In genomic region chr5:80098951-80099350, GRCh38 we compare ENCODE assay signal across 18 cellular contexts.
"Had no signal": no experiment of that assay in that cellular context is flagged by ENCODE, and none has a peak within 500 bp of the region (broad histone marks: within the 10 kb centered on the region; RNA-seq: fewer than 3 reads in every experiment).

No MANE protein-coding gene starts in this region.

- ATAC-seq: activated CD4-positive, alpha-beta T cell treated with anti-CD3 and anti-CD28 coated beads for 36 hours; esophagus mucosa; left ventricle myocardium superior; natural killer cell treated with Interleukin-12 subunit alpha and Interleukin-12 subunit beta and Interleukin-15 and Interleukin-18, amount 100 ng/mL, for 72 hours; right cardiac atrium; stimulated activated naive CD8-positive, alpha-beta T cell treated with anti-CD3 and anti-CD28 coated beads, Interleukin-15, Interleukin-2, amounts not matched to agents 100 U/mL and 50 U/mL, for 24 hours had no signal

- DNase-seq: activated CD4-positive, alpha-beta memory T cell treated with anti-CD3 and anti-CD28 coated beads, Interleukin-2, amount 10 ng/mL, durations not matched to agents 7 days and 5 days; activated CD4-positive, alpha-beta T cell treated with anti-CD3 and anti-CD28 coated beads for 36 hours; activated naive CD4-positive, alpha-beta T cell treated with anti-CD3 and anti-CD28 coated beads, Interleukin-2, amount 50 U/mL, for 16 hours; activated T-cell treated with anti-CD3 and anti-CD28 coated beads, Interleukin-2, amount 50 U/mL, for 24 hours; hypothalamus; kidney; left ventricle myocardium superior; right cardiac atrium; stimulated activated CD4-positive, alpha-beta T cell treated with anti-CD3 and anti-CD28 coated beads, Interleukin-4, amount 100 ng/mL, for 4 hours; stimulated activated CD8-positive, alpha-beta memory T cell treated with anti-CD3 and anti-CD28 coated beads, Interleukin-4, amount 100 ng/mL, for 48 hours; stimulated activated naive CD8-positive, alpha-beta T cell treated with anti-CD3 and anti-CD28 coated beads, Interleukin-15, Interleukin-2, amounts not matched to agents 100 U/mL and 50 U/mL, for 24 hours; transverse colon had no signal

- H3K36me3 Mint-ChIP-seq: memory B cell; natural killer cell treated with Interleukin-12 subunit alpha and Interleukin-12 subunit beta and Interleukin-15 and Interleukin-18, amount 100 ng/mL, for 72 hours had no signal

- H3K27ac Mint-ChIP-seq: activated CD4-positive, alpha-beta memory T cell treated with anti-CD3 and anti-CD28 coated beads, Interleukin-2, amount 10 ng/mL, durations not matched to agents 7 days and 5 days; activated CD4-positive, alpha-beta T cell treated with anti-CD3 and anti-CD28 coated beads for 36 hours; activated T-cell treated with anti-CD3 and anti-CD28 coated beads, Interleukin-2, amount 50 U/mL, for 24 hours; memory B cell; natural killer cell treated with Interleukin-12 subunit alpha and Interleukin-12 subunit beta and Interleukin-15 and Interleukin-18, amount 100 ng/mL, for 72 hours had no signal

- H3K9me3 Mint-ChIP-seq: activated CD4-positive, alpha-beta memory T cell treated with anti-CD3 and anti-CD28 coated beads, Interleukin-2, amount 10 ng/mL, durations not matched to agents 7 days and 5 days; activated T-cell treated with anti-CD3 and anti-CD28 coated beads, Interleukin-2, amount 50 U/mL, for 24 hours; memory B cell; natural killer cell treated with Interleukin-12 subunit alpha and Interleukin-12 subunit beta and Interleukin-15 and Interleukin-18, amount 100 ng/mL, for 72 hours had no signal

- H3K4me3 Mint-ChIP-seq: activated CD4-positive, alpha-beta memory T cell treated with anti-CD3 and anti-CD28 coated beads, Interleukin-2, amount 10 ng/mL, durations not matched to agents 7 days and 5 days; activated CD4-positive, alpha-beta T cell treated with anti-CD3 and anti-CD28 coated beads for 36 hours; activated T-cell treated with anti-CD3 and anti-CD28 coated beads, Interleukin-2, amount 50 U/mL, for 24 hours; memory B cell; natural killer cell treated with Interleukin-12 subunit alpha and Interleukin-12 subunit beta and Interleukin-15 and Interleukin-18, amount 100 ng/mL, for 72 hours had no signal

- H3K4me1 ChIP-seq: prostate gland, transverse colon had no signal

- H3K4me3 ChIP-seq: cardiac muscle cell, prostate gland, smooth muscle cell, transverse colon had no signal

- H3K27me3 ChIP-seq: cardiac muscle cell, transverse colon had no signal

- H3K4me1 Mint-ChIP-seq: memory B cell had no signal

- H3K36me3 ChIP-seq: cardiac muscle cell, prostate gland, transverse colon had no signal

- H3K27me3 Mint-ChIP-seq: activated CD4-positive, alpha-beta memory T cell treated with anti-CD3 and anti-CD28 coated beads, Interleukin-2, amount 10 ng/mL, durations not matched to agents 7 days and 5 days; activated CD4-positive, alpha-beta T cell treated with anti-CD3 and anti-CD28 coated beads for 36 hours; activated T-cell treated with anti-CD3 and anti-CD28 coated beads, Interleukin-2, amount 50 U/mL, for 24 hours; memory B cell; natural killer cell treated with Interleukin-12 subunit alpha and Interleukin-12 subunit beta and Interleukin-15 and Interleukin-18, amount 100 ng/mL, for 72 hours had no signal

- H3K9me3 ChIP-seq: prostate gland, transverse colon had no signal

- H3K27ac ChIP-seq: cardiac muscle cell, prostate gland, transverse colon had no signal
